Comparison of ENCODE assay signal across 31 cellular contexts in the genomic region with DNA sequence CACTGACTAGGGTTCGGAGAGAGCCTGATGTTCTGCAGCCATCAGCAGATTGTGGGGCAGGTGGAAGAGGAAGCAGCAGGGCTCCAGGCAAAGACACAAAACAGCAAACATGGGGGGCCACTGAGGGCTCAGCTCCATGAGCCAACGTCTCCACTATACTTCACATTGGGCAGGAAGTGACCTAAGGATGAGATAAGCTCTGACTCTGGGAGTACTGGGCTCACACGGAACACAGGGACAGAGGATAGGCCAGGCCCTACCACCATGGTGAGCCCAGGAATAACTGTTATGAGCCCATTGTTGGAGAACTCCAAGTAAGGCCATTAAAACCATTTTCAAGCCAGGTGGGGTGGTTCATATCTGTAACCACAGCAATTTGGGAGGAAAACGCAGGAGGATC.
"Had no signal": no experiment of that assay in that cellular context is flagged by ENCODE, and none has a peak within 500 bp of the region (broad histone marks: within the 10 kb centered on the region; RNA-seq: fewer than 3 reads in every experiment).

No MANE protein-coding gene starts in this region.

- H3K27ac Mint-ChIP-seq: activated CD4-positive, alpha-beta memory T cell treated with anti-CD3 and anti-CD28 coated beads for 36 hours; activated CD4-positive, alpha-beta T cell treated with anti-CD3 and anti-CD28 coated beads, Interleukin-2, amount 10 ng/mL, durations not matched to agents 24 days and 14 days; activated naive CD8-positive, alpha-beta T cell; activated T-helper 1 cell treated with anti-CD3 and anti-CD28 coated beads, Interleukin-12 subunit alpha, Interleukin-12 subunit beta, Interleukin-2, Interleukin-4 antibody, amounts not matched to agents 30 ng/mL and 10 ng/mL and 1 ng/mL, durations not matched to agents 14 hours and 24 hours and 36 hours; mesothelial cell of epicardium; stimulated activated memory B cell treated with anti-CD40 and anti-IgM and Interleukin-4, amounts not matched to agents 10 μg/mL and 1 μg/mL and 100 μg/mL, for 72 hours; stimulated activated naive CD8-positive, alpha-beta T cell treated with anti-CD3 and anti-CD28 coated beads, Interleukin-15, amount 100 ng/mL, for 72 hours; T-helper 1 cell treated with Interleukin-12 subunit alpha and Interleukin-12 subunit beta and Interleukin-4 antibody, amounts not matched to agents 30 μg/mL and 1 μg/mL, for 36 hours; type B pancreatic cell had no signal

- H3K4me1 Mint-ChIP-seq: stimulated activated memory B cell treated with anti-CD40 and anti-IgM and Interleukin-4, amounts not matched to agents 10 μg/mL and 1 μg/mL and 100 μg/mL, for 72 hours had no signal

- H3K27me3 Mint-ChIP-seq: activated CD4-positive, alpha-beta memory T cell treated with anti-CD3 and anti-CD28 coated beads for 36 hours; activated CD4-positive, alpha-beta T cell treated with anti-CD3 and anti-CD28 coated beads, Interleukin-2, amount 10 ng/mL, durations not matched to agents 24 days and 14 days; activated naive CD8-positive, alpha-beta T cell; naive B cell; stimulated activated memory B cell treated with anti-CD40 and anti-IgM and Interleukin-4, amounts not matched to agents 10 μg/mL and 1 μg/mL and 100 μg/mL, for 72 hours; stimulated activated naive CD8-positive, alpha-beta T cell treated with anti-CD3 and anti-CD28 coated beads, Interleukin-15, amount 100 ng/mL, for 72 hours; type B pancreatic cell had no signal

- ATAC-seq: body of pancreas; esophagus mucosa; left colon; stimulated activated memory B cell treated with anti-CD40 and anti-IgM and Interleukin-4, amounts not matched to agents 10 μg/mL and 1 μg/mL and 100 μg/mL, for 72 hours; stimulated activated naive CD8-positive, alpha-beta T cell treated with anti-CD3 and anti-CD28 coated beads, Interleukin-15, amount 100 ng/mL, for 72 hours had no signal

- DNase-seq: activated CD4-positive, alpha-beta memory T cell treated with anti-CD3 and anti-CD28 coated beads for 36 hours; activated CD4-positive, alpha-beta T cell treated with anti-CD3 and anti-CD28 coated beads, Interleukin-2, amount 10 ng/mL, durations not matched to agents 24 days and 14 days; activated CD4-positive, CD25-positive, alpha-beta regulatory T cell treated with anti-CD3 and anti-CD28 coated beads, Interleukin-2, amount 50 U/mL, for 72 hours; activated CD8-positive, alpha-beta memory T cell treated with anti-CD3 and anti-CD28 coated beads, Interleukin-2, amount 50 U/mL, for 4 hours; activated gamma-delta T cell; activated T-cell treated with anti-CD3 and anti-CD28 coated beads, Interleukin-2, amount 50 U/mL, for 1 hour; anterior cingulate cortex; body of pancreas; cortex of kidney; foreskin fibroblast; head of caudate nucleus; hippocampal formation; left colon; mammary epithelial cell; naive B cell; nephron progenitor cell; ovary; psoas muscle; sigmoid colon; small intestine; stimulated activated CD4-positive, alpha-beta T cell treated with anti-CD3 and anti-CD28 coated beads, Interleukin-4, amount 100 ng/mL, for 24 hours; stimulated activated naive CD8-positive, alpha-beta T cell treated with anti-CD3 and anti-CD28 coated beads, Interleukin-15, amount 100 ng/mL, for 72 hours; substantia nigra; T1000 had no signal

- H3K9me3 Mint-ChIP-seq: activated CD4-positive, alpha-beta memory T cell treated with anti-CD3 and anti-CD28 coated beads for 36 hours; activated CD4-positive, alpha-beta T cell treated with anti-CD3 and anti-CD28 coated beads, Interleukin-2, amount 10 ng/mL, durations not matched to agents 24 days and 14 days; activated T-helper 1 cell treated with anti-CD3 and anti-CD28 coated beads, Interleukin-12 subunit alpha, Interleukin-12 subunit beta, Interleukin-2, Interleukin-4 antibody, amounts not matched to agents 30 ng/mL and 10 ng/mL and 1 ng/mL, durations not matched to agents 14 hours and 24 hours and 36 hours; mesothelial cell of epicardium; naive B cell; nephron progenitor cell; stimulated activated memory B cell treated with anti-CD40 and anti-IgM and Interleukin-4, amounts not matched to agents 10 μg/mL and 1 μg/mL and 100 μg/mL, for 72 hours; stimulated activated naive CD8-positive, alpha-beta T cell treated with anti-CD3 and anti-CD28 coated beads, Interleukin-15, amount 100 ng/mL, for 72 hours; T-helper 1 cell treated with Interleukin-12 subunit alpha and Interleukin-12 subunit beta and Interleukin-4 antibody, amounts not matched to agents 30 μg/mL and 1 μg/mL, for 36 hours; type B pancreatic cell had no signal

- H3K4me3 Mint-ChIP-seq: activated CD4-positive, alpha-beta memory T cell treated with anti-CD3 and anti-CD28 coated beads for 36 hours; activated CD4-positive, alpha-beta T cell treated with anti-CD3 and anti-CD28 coated beads, Interleukin-2, amount 10 ng/mL, durations not matched to agents 24 days and 14 days; activated naive CD8-positive, alpha-beta T cell; activated T-helper 1 cell treated with anti-CD3 and anti-CD28 coated beads, Interleukin-12 subunit alpha, Interleukin-12 subunit beta, Interleukin-2, Interleukin-4 antibody, amounts not matched to agents 30 ng/mL and 10 ng/mL and 1 ng/mL, durations not matched to agents 14 hours and 24 hours and 36 hours; mesothelial cell of epicardium; naive B cell; nephron progenitor cell; stimulated activated memory B cell treated with anti-CD40 and anti-IgM and Interleukin-4, amounts not matched to agents 10 μg/mL and 1 μg/mL and 100 μg/mL, for 72 hours; stimulated activated naive CD8-positive, alpha-beta T cell treated with anti-CD3 and anti-CD28 coated beads, Interleukin-15, amount 100 ng/mL, for 72 hours; T-helper 1 cell treated with Interleukin-12 subunit alpha and Interleukin-12 subunit beta and Interleukin-4 antibody, amounts not matched to agents 30 μg/mL and 1 μg/mL, for 36 hours; type B pancreatic cell had no signal
